14 cellular contexts compared by ENCODE assay signal in genomic region chr5:127898551-127899213, GRCh38.
A peak's percentile ranks its signal among the peaks of the same experiment; 100 is the strongest.
DNase-seq lines count a peak whose midpoint lies in the region; ATAC-seq and TF ChIP-seq lines count a peak whose summit lies in the region.
"Had no signal": no experiment of that assay in that cellular context is flagged by ENCODE, and none has a peak within 500 bp of the region (broad histone marks: within the 10 kb centered on the region; RNA-seq: fewer than 3 reads in every experiment).

No MANE protein-coding gene starts in this region.

- H3K4me1 Mint-ChIP-seq in activated T-cell treated with anti-CD3 and anti-CD28 coated beads, Interleukin-2, amount 50 U/mL, for 4 hours (ENCODE audit: low read depth): peaks cover 2% of the 10 kb centered on the region
- H3K4me1 Mint-ChIP-seq in T-cell: no peaks in the 10 kb centered on the region
- H3K4me1 Mint-ChIP-seq: CD4-positive, CD25-positive, alpha-beta regulatory T cell; IgD-negative memory B cell had no signal

- no peaks in the 10 kb centered on the region for H3K27me3 Mint-ChIP-seq in activated T-cell treated with anti-CD3 and anti-CD28 coated beads, Interleukin-2, amount 50 U/mL, for 4 hours (ENCODE audit: low read depth)
- no peaks in the 10 kb centered on the region for H3K27me3 Mint-ChIP-seq in T-cell
- H3K27me3 Mint-ChIP-seq: CD4-positive, CD25-positive, alpha-beta regulatory T cell had no signal

- H3K4me1 ChIP-seq in testis (no peaks in the 10 kb centered on the region), ascending aorta (no peaks in the 10 kb centered on the region)

- ATAC-seq in GM18870 (IDR thresholded peaks at IDR 0.05; ENCODE audit: unreplicated experiment): peak; percentile 61
- peak; percentile 65 to 75 for ATAC-seq in activated T-cell treated with anti-CD3 and anti-CD28 coated beads, Interleukin-2, amount 50 U/mL, for 4 hours
- no peak for ATAC-seq in T-cell (replicated peaks in 1 of 4)
- ATAC-seq: left cardiac atrium had no signal

- H3K27ac Mint-ChIP-seq in T-cell: no peak overlapping the region
- H3K27ac Mint-ChIP-seq: CD4-positive, CD25-positive, alpha-beta regulatory T cell; IgD-negative memory B cell had no signal

- no peak overlapping the region for H3K4me3 ChIP-seq in testis
- no peak overlapping the region for H3K4me3 ChIP-seq in ascending aorta

- POLR2A ChIA-PET in T-cell (lab: Charles Lee): no interaction called here

- no peak overlapping the region for H3K4me3 Mint-ChIP-seq in activated T-cell treated with anti-CD3 and anti-CD28 coated beads, Interleukin-2, amount 50 U/mL, for 4 hours
- no peak overlapping the region for H3K4me3 Mint-ChIP-seq in T-cell
- H3K4me3 Mint-ChIP-seq: CD4-positive, CD25-positive, alpha-beta regulatory T cell; IgD-negative memory B cell had no signal

- H3K9me3 Mint-ChIP-seq in activated T-cell treated with anti-CD3 and anti-CD28 coated beads, Interleukin-2, amount 50 U/mL, for 4 hours: no peaks in the 10 kb centered on the region
- H3K9me3 Mint-ChIP-seq in T-cell: no peaks in the 10 kb centered on the region
- H3K9me3 Mint-ChIP-seq: CD4-positive, CD25-positive, alpha-beta regulatory T cell; IgD-negative memory B cell had no signal

- CTCF ChIA-PET in T-cell (lab: Charles Lee): interaction anchor here in 1 of 2 donors (0.7 kb wide), 1 partner anchor 10 kb away, joined by 4 read pairs; no protein-coding TSS in a partner anchor

- H3K36me3 Mint-ChIP-seq in activated T-cell treated with anti-CD3 and anti-CD28 coated beads, Interleukin-2, amount 50 U/mL, for 4 hours (ENCODE audit: insufficient read depth): no peaks in the 10 kb centered on the region
- no peaks in the 10 kb centered on the region for H3K36me3 Mint-ChIP-seq in T-cell
- H3K36me3 Mint-ChIP-seq: CD4-positive, CD25-positive, alpha-beta regulatory T cell; IgD-negative memory B cell had no signal

- TF ChIP-seq CTCF in testis (IDR thresholded peaks at IDR 0.05) (no peak), ascending aorta (IDR thresholded peaks at IDR 0.05) (no peak)

- DNase-seq in ELR (ENCODE audit: low read depth): peak; percentile 39
- DNase-seq in activated T-cell treated with anti-CD3 and anti-CD28 coated beads, Interleukin-2, amount 50 U/mL, for 4 hours: no peak
- peak; percentile 27 for DNase-seq in inferior parietal cortex (ENCODE audit: extremely low spot score)
- DNase-seq in testis: no peak
- DNase-seq in T-cell: no peak
- no peak for DNase-seq in ascending aorta (ENCODE audit: low spot score in 2 of 2)
- DNase-seq: CD4-positive, CD25-positive, alpha-beta regulatory T cell; effector memory CD4-positive, alpha-beta T cell; glutamatergic neuron; left cardiac atrium; NCI-H1436; NCI-H69 had no signal

- TF ChIP-seq POLR2A in testis (IDR thresholded peaks at IDR 0.05): no peak

- intact Hi-C loops in testis (cut with DNase I; ENCODE audit: low total_unique reads) (no loop called here), ascending aorta (cut with DNase I) (no loop called here)

- H3K27ac ChIP-seq in testis: no peak overlapping the region
- H3K27ac ChIP-seq in ascending aorta: no peak overlapping the region

- H3K27me3 ChIP-seq in testis (no peaks in the 10 kb centered on the region), ascending aorta (no peaks in the 10 kb centered on the region)

- 80 to 96% methylated on average over 4 of the region's 4 CpGs for WGBS in testis, 2 donors

- H3K36me3 ChIP-seq in testis (ENCODE audit: low read depth, missing control alignments) (no peaks in the 10 kb centered on the region), ascending aorta (no peaks in the 10 kb centered on the region)

- H3K9me3 ChIP-seq in testis (no peaks in the 10 kb centered on the region), ascending aorta (no peaks in the 10 kb centered on the region)

Comparison
In these comparisons a context has a peak if more than half of its experiments do, and no peak if none do; other contexts are left out.
1. DNase-seq: peak in ELR (single experiment) and inferior parietal cortex (single experiment); none in activated T-cell treated with anti-CD3 and anti-CD28 coated beads, Interleukin-2, amount 50 U/mL, for 4 hours (single experiment), testis (single experiment), T-cell (0 of 34) and ascending aorta (0 of 2).
2. ATAC-seq: peak in GM18870 (single experiment) and activated T-cell treated with anti-CD3 and anti-CD28 coated beads, Interleukin-2, amount 50 U/mL, for 4 hours (2 of 2); none in T-cell (0 of 4).